Comparison of ENCODE assay signal across 8 cellular contexts in the genomic region with DNA sequence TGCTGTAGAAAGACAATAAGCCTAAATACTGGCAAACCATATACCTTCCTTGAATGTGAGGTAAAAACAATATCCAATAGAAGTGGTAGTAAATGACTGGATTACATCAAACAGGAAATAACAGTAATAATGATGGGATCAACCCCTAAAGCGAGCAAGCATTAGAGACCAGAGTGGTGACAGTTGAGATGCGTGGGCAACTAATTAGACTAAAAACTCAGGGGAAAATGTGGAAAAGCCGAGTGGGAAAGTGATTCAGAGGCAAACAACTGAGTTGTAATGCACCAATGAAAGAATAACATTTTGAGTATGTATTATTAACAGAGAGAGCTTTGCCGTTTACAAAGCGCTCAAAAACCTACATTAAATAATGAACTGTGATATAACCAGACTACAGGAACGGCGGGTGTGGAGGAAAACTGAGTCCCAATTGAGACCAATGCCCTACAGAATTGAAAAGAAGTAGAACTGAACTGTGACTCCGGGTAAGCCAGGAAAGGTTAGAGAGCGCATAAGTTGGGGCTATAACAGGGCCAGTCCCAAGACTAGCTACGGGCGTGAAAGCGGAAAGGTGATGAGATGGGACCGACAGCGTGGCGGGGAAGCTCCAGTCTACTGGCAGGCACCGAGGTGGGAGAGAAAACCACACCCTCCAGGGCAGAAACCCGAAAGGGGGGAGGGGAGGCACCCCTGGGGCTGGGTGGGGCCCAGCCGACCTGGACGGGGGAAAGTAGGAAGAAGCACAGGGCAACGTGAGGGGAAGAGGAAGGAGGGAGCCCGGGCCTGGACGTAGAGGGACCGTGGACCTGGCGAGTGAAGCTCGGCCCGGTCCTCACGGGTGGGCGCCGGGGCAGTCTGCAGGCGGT. TPM values are rescaled to one million over a fixed set of nuclear protein-coding genes. Genes with fewer than 3 reads are reported as not detected.
A peak's percentile ranks its signal among the peaks of the same experiment; 100 is the strongest.
DNase-seq lines count a peak whose midpoint lies in the region; ATAC-seq and TF ChIP-seq lines count a peak whose summit lies in the region.

No MANE protein-coding gene starts in this region.

- no peaks in the 10 kb centered on the region; the same call in 1 of the 2 replicates for H3K9me3 ChIP-seq in AG04450 (ENCODE audit: control insufficient read depth, insufficient read depth, low read length)
- no peaks in the 10 kb centered on the region for H3K9me3 ChIP-seq in PC-9 (ENCODE audit: insufficient read depth, low read depth)
- H3K9me3 ChIP-seq in trophoblast cell (ENCODE audit: insufficient read depth, low read depth, low read length): no peaks in the 10 kb centered on the region
- H3K9me3 ChIP-seq in upper lobe of right lung: no peaks in the 10 kb centered on the region

- intact Hi-C loops in PC-9 (cut with micrococcal nuclease; ENCODE audit: unreplicated experiment): loop anchor here (1.0 kb wide), 1 partner anchor 24 kb away; no protein-coding TSS in a partner anchor
- intact Hi-C loops in activated T-helper 1 cell treated with anti-CD3 and anti-CD28 coated beads, Interleukin-12 subunit alpha, Interleukin-12 subunit beta, Interleukin-2, Interleukin-4 antibody, amounts not matched to agents 30 ng/mL and 10 ng/mL and 1 ng/mL, durations not matched to agents 14 hours and 24 hours and 36 hours (cut with micrococcal nuclease): loop anchor here (1.0 to 5.0 kb wide), 8 partner anchors 26 to 881 kb away; partner anchors contain the start of genes AQP3, B4GALT1, BAG1 and CHMP5
- intact Hi-C loops in upper lobe of right lung (cut with DNase I): no loop called here

- H3K27me3 ChIP-seq in AG04450 (ENCODE audit: control insufficient read depth, insufficient read depth, low read length) (no peaks in the 10 kb centered on the region), PC-9 (ENCODE audit: insufficient read depth, low read depth) (no peaks in the 10 kb centered on the region), trophoblast cell (ENCODE audit: insufficient read depth, low read length) (no peaks in the 10 kb centered on the region), upper lobe of right lung (no peaks in the 10 kb centered on the region)

- TF ChIP-seq CTCF in AG04450 (IDR thresholded peaks at IDR 0.05; ENCODE audit: low read depth, low read length) (no peak), PC-9 (conservative IDR thresholded peaks at IDR 0.05) (no peak), glutamatergic neuron (IDR thresholded peaks at IDR 0.05; ENCODE audit: partially characterized antibody, unreplicated experiment) (no peak), upper lobe of right lung (IDR thresholded peaks at IDR 0.05) (no peak)

- no peaks in the 10 kb centered on the region for H3K9me3 Mint-ChIP-seq in activated T-helper 1 cell treated with anti-CD3 and anti-CD28 coated beads, Interleukin-12 subunit alpha, Interleukin-12 subunit beta, Interleukin-2, Interleukin-4 antibody, amounts not matched to agents 30 ng/mL and 10 ng/mL and 1 ng/mL, durations not matched to agents 14 hours and 24 hours and 36 hours
- peaks cover 12% of the 10 kb centered on the region for H3K9me3 Mint-ChIP-seq in glutamatergic neuron (ENCODE audit: unreplicated experiment)

- H3K4me3 ChIP-seq in AG04450 (ENCODE audit: low read depth, low read length) (peak overlapping the region; percentile 93), PC-9 (peak overlapping the region; percentile 69), trophoblast cell (ENCODE audit: low read depth, low read length) (peak overlapping the region; percentile 95), upper lobe of right lung (peak overlapping the region; percentile 79)

- H2AFZ ChIP-seq in PC-9 (peak overlapping the region; percentile 85), trophoblast cell (ENCODE audit: insufficient read depth, low read length, poor library complexity) (peak overlapping the region; percentile 77)

- H3K9ac ChIP-seq in trophoblast cell (ENCODE audit: low read length): peak overlapping the region; percentile 95

- H3K36me3 ChIP-seq in PC-9 (ENCODE audit: low read depth) (no peaks in the 10 kb centered on the region), trophoblast cell (ENCODE audit: control insufficient read depth in 1 of 2, insufficient read depth in 2 of 2, low read length in 2 of 2) (peaks cover 3 to 9% of the 10 kb centered on the region in 2 experiments), upper lobe of right lung (no peaks in the 10 kb centered on the region)

- peak; percentile 21 for ATAC-seq in GM19025 (IDR thresholded peaks at IDR 0.05; ENCODE audit: low read depth, unreplicated experiment)
- peak; percentile 20 for ATAC-seq in HG03280 (IDR thresholded peaks at IDR 0.05; ENCODE audit: unreplicated experiment)
- ATAC-seq in upper lobe of right lung: peak; percentile 50

- peak overlapping the region; percentile 98 for H3K4me3 Mint-ChIP-seq in activated T-helper 1 cell treated with anti-CD3 and anti-CD28 coated beads, Interleukin-12 subunit alpha, Interleukin-12 subunit beta, Interleukin-2, Interleukin-4 antibody, amounts not matched to agents 30 ng/mL and 10 ng/mL and 1 ng/mL, durations not matched to agents 14 hours and 24 hours and 36 hours
- peak overlapping the region; percentile 100 for H3K4me3 Mint-ChIP-seq in glutamatergic neuron (ENCODE audit: unreplicated experiment)

- H3K4me2 ChIP-seq in PC-9: peak overlapping the region; percentile 98
- H3K4me2 ChIP-seq in trophoblast cell (ENCODE audit: low read length): peak overlapping the region; percentile 74

- H3K18ac ChIP-seq in trophoblast cell (ENCODE audit: low read length): peak overlapping the region; percentile 85

- no peaks in the 10 kb centered on the region for H3F3A ChIP-seq in PC-9 (ENCODE audit: insufficient read depth, low read depth)

- no CpG with 5 or more reads among the region's 30 CpGs for WGBS in trophoblast cell (ENCODE audit: extremely low coverage, insufficient coverage, insufficient read length)

- H3K14ac ChIP-seq in trophoblast cell (ENCODE audit: low read length): peak overlapping the region; percentile 92

- no peak for DNase-seq in AG04450 (ENCODE audit: low read depth, low spot score)
- DNase-seq in PC-9: peak; percentile 30 to 35
- peak; percentile 40 for DNase-seq in activated T-helper 1 cell treated with anti-CD3 and anti-CD28 coated beads, Interleukin-12 subunit alpha, Interleukin-12 subunit beta, Interleukin-2, Interleukin-4 antibody, amounts not matched to agents 30 ng/mL and 10 ng/mL and 1 ng/mL, durations not matched to agents 14 hours and 24 hours and 36 hours (ENCODE audit: low spot score)
- peak; percentile 56 for DNase-seq in glutamatergic neuron
- DNase-seq in trophoblast cell: peak in 1 of 2 donors; percentile 41
- DNase-seq in upper lobe of right lung: peak; percentile 77

- peak overlapping the region; percentile 86 for H4K8ac ChIP-seq in trophoblast cell (ENCODE audit: low read depth, low read length)

- H2BK120ac ChIP-seq in trophoblast cell (ENCODE audit: insufficient read depth, low read length, poor library complexity): peak overlapping the region; percentile 81

- H2BK12ac ChIP-seq in trophoblast cell (ENCODE audit: low read length): no peak overlapping the region

- peaks cover 8% of the 10 kb centered on the region for H3K36me3 Mint-ChIP-seq in activated T-helper 1 cell treated with anti-CD3 and anti-CD28 coated beads, Interleukin-12 subunit alpha, Interleukin-12 subunit beta, Interleukin-2, Interleukin-4 antibody, amounts not matched to agents 30 ng/mL and 10 ng/mL and 1 ng/mL, durations not matched to agents 14 hours and 24 hours and 36 hours (ENCODE audit: low read depth)
- peaks cover 5% of the 10 kb centered on the region for H3K36me3 Mint-ChIP-seq in glutamatergic neuron (ENCODE audit: unreplicated experiment)

- BruUV-seq in PC-9 (replicated peaks; lab: Mats Ljungman, UMichigan): no TSS peak

- H4K12ac ChIP-seq in trophoblast cell (ENCODE audit: low read depth, low read length): peak overlapping the region; percentile 83

- H4K91ac ChIP-seq in trophoblast cell (ENCODE audit: low read depth, low read length): peak overlapping the region; percentile 96

- peaks cover 14% of the 10 kb centered on the region for H4K20me1 ChIP-seq in PC-9 (ENCODE audit: insufficient read depth)

- POLR2A ChIA-PET in AG04450 (lab: Yijun Ruan, JAX): interaction anchor here (0.6 to 3.1 kb wide), 5 partner anchors 22 to 46 kb away, joined by 3 to 35 read pairs (median 4); no protein-coding TSS in a partner anchor
- POLR2A ChIA-PET in PC-9 (lab: Charles Lee; ENCODE audit: unreplicated experiment): interaction anchor here (0.6 to 0.9 kb wide), 4 partner anchors 25 to 1494 kb away, joined by 3 to 15 read pairs (median 3); no protein-coding TSS in a partner anchor

- peaks cover 38% of the 10 kb centered on the region for H3K4me1 Mint-ChIP-seq in activated T-helper 1 cell treated with anti-CD3 and anti-CD28 coated beads, Interleukin-12 subunit alpha, Interleukin-12 subunit beta, Interleukin-2, Interleukin-4 antibody, amounts not matched to agents 30 ng/mL and 10 ng/mL and 1 ng/mL, durations not matched to agents 14 hours and 24 hours and 36 hours (ENCODE audit: low read depth)
- peaks cover 18% of the 10 kb centered on the region for H3K4me1 Mint-ChIP-seq in glutamatergic neuron (ENCODE audit: low read depth, unreplicated experiment)

- no peak overlapping the region for H3K23ac ChIP-seq in trophoblast cell (ENCODE audit: low read length)

- peaks cover 53% of the 10 kb centered on the region for H3K79me2 ChIP-seq in PC-9 (ENCODE audit: low read depth)
- peaks cover 21% of the 10 kb centered on the region for H3K79me2 ChIP-seq in trophoblast cell (ENCODE audit: control insufficient read depth, insufficient read depth, low read length, poor library complexity)

- H3K27ac ChIP-seq in AG04450 (ENCODE audit: low read depth, low read length): peak overlapping the region; percentile 93
- peak overlapping the region; percentile 90 for H3K27ac ChIP-seq in PC-9
- H3K27ac ChIP-seq in trophoblast cell (ENCODE audit: low read depth, low read length): peak overlapping the region; percentile 82
- H3K27ac ChIP-seq in upper lobe of right lung: peak overlapping the region; percentile 97

- CTCF ChIA-PET in AG04450 (lab: Charles Lee) (interaction anchor here (0.5 to 1.9 kb wide), 4 partner anchors 19 to 235 kb away, joined by 3 to 5 read pairs (median 4); no protein-coding TSS in a partner anchor), PC-9 (lab: Charles Lee) (interaction anchor here (0.5 to 0.7 kb wide), 3 partner anchors 25 to 595 kb away, joined by 3 to 15 read pairs (median 6); no protein-coding TSS in a partner anchor)

- H3K27ac Mint-ChIP-seq in activated T-helper 1 cell treated with anti-CD3 and anti-CD28 coated beads, Interleukin-12 subunit alpha, Interleukin-12 subunit beta, Interleukin-2, Interleukin-4 antibody, amounts not matched to agents 30 ng/mL and 10 ng/mL and 1 ng/mL, durations not matched to agents 14 hours and 24 hours and 36 hours: peak overlapping the region; percentile 100
- H3K27ac Mint-ChIP-seq in glutamatergic neuron (ENCODE audit: unreplicated experiment): peak overlapping the region; percentile 100

- peaks cover 12% of the 10 kb centered on the region for H3K79me1 ChIP-seq in trophoblast cell (ENCODE audit: low read length)

- peak overlapping the region; percentile 95 for H2AK5ac ChIP-seq in trophoblast cell (ENCODE audit: low read length)

- H3K4ac ChIP-seq in trophoblast cell (ENCODE audit: low read depth, low read length): peak overlapping the region; percentile 94

- H3K4me1 ChIP-seq in PC-9 (replicated peaks; ENCODE audit: insufficient read depth): peaks cover 20% of the 10 kb centered on the region
- H3K4me1 ChIP-seq in trophoblast cell (ENCODE audit: control insufficient read depth in 1 of 2, insufficient read depth in 2 of 2, low read length in 2 of 2): peaks cover 0 to 7% of the 10 kb centered on the region in 2 experiments
- H3K4me1 ChIP-seq in upper lobe of right lung: peaks cover 23% of the 10 kb centered on the region

- no peaks in the 10 kb centered on the region for H3K27me3 Mint-ChIP-seq in activated T-helper 1 cell treated with anti-CD3 and anti-CD28 coated beads, Interleukin-12 subunit alpha, Interleukin-12 subunit beta, Interleukin-2, Interleukin-4 antibody, amounts not matched to agents 30 ng/mL and 10 ng/mL and 1 ng/mL, durations not matched to agents 14 hours and 24 hours and 36 hours (ENCODE audit: insufficient read depth)
- H3K27me3 Mint-ChIP-seq in glutamatergic neuron (ENCODE audit: unreplicated experiment): peaks cover 14% of the 10 kb centered on the region

- H2BK5ac ChIP-seq in trophoblast cell (ENCODE audit: low read depth, low read length, poor library complexity): peak overlapping the region; percentile 96

- no peaks in the 10 kb centered on the region for H3K9me2 ChIP-seq in PC-9 (ENCODE audit: insufficient read depth)

RNA-seq across cellular contexts. Expression of gene UBAP2, which starts 0.6 kb away (rescaled TPM):
- 17.5 and 18.2 TPM in 2 replicates for polyA plus RNA-seq in AG04450 (2011; rRNA removed)
- 28.1 and 30.6 TPM in 2 replicates for polyA minus RNA-seq in AG04450 (2011; rRNA and poly(A)+ RNA removed)
- total RNA-seq in PC-9 (2021): 21.2 and 27.6 TPM in 2 replicates
- 56.2 and 57.4 TPM in 2 replicates for total RNA-seq in activated T-helper 1 cell treated with anti-CD3 and anti-CD28 coated beads, Interleukin-12 subunit alpha, Interleukin-12 subunit beta, Interleukin-2, Interleukin-4 antibody, amounts not matched to agents 30 ng/mL and 10 ng/mL and 1 ng/mL, durations not matched to agents 14 hours and 24 hours and 36 hours
- 65.1 TPM for total RNA-seq in glutamatergic neuron (ENCODE audit: unreplicated experiment)
- polyA plus RNA-seq in trophoblast cell (2013): 47.9 and 48.4 TPM in 2 replicates
- total RNA-seq in upper lobe of right lung: 36.2 TPM
